ENCODE assay signal across 20 cellular contexts in genomic region chr15:72916939-72917338, GRCh38.
DNase-seq lines count a peak whose midpoint lies in the region; ATAC-seq, FAIRE-seq and TF ChIP-seq lines count a peak whose summit lies in the region.
"Had no signal": no experiment of that assay in that cellular context is flagged by ENCODE, and none has a peak within 500 bp of the region (broad histone marks: within the 10 kb centered on the region; RNA-seq: fewer than 3 reads in every experiment).

No MANE protein-coding gene starts in this region.

- no peak for TF ChIP-seq EP300 in K562 (IDR thresholded peaks at IDR 0.05; ENCODE audit: low read length)

- no peaks in the 10 kb centered on the region for H3K4me1 ChIP-seq in K562 (replicated peaks in 1 of 2; ENCODE audit: control insufficient read depth in 2 of 2, insufficient read depth in 2 of 2, low read length in 2 of 2)
- H3K4me1 ChIP-seq: lower lobe of right lung, tibial artery had no signal

- H3K4me2 ChIP-seq in K562 (ENCODE audit: insufficient read depth, low read length), result no peak overlapping the region

- WGBS in K562 (ENCODE audit: insufficient coverage, low coverage, missing lambda C conversion rate), result 0% methylated on average over 3 of the region's 3 CpGs

- POLR2A ChIA-PET in K562 (lab: Yijun Ruan, JAX), result interaction anchor here (0.5 kb wide), 1 partner anchor 799 kb away, joined by 3 read pairs; the partner anchor contains the start of gene SENP8

- DNase-seq in HS-27A (ENCODE audit: low read depth) (peak; percentile 70), NCI-H69 (lab: John Stamatoyannopoulos, UW) (peak; percentile 21), K562 (ENCODE audit: extremely low read depth in 1 of 4, low spot score in 3 of 4) (no peak), retinal pigment epithelial cell (ENCODE audit: low read depth) (peak; percentile 20), HuH-7.5 (ENCODE audit: low spot score) (no peak), LoVo (ENCODE audit: low spot score) (no peak)
- DNase-seq: activated naive CD4-positive, alpha-beta T cell; activated T-cell treated with anti-CD3 and anti-CD28 coated beads, Interleukin-2, amount 50 U/mL, for 48 hours; amniotic stem cell; CD4-positive, CD25-positive, alpha-beta regulatory T cell; central memory CD4-positive, alpha-beta T cell; lower lobe of right lung; NCI-H2029; NCI-H345; NK-92 treated with Interleukin-12 subunit alpha and Interleukin-12 subunit beta, amount 100 ng/mL, for 24 hours; stimulated activated naive CD8-positive, alpha-beta T cell treated with anti-CD3 and anti-CD28 coated beads, Interleukin-15, amount 100 ng/mL, for 72 hours; tibial artery had no signal

- no peak overlapping the region for H2AFZ ChIP-seq in K562 (ENCODE audit: low read depth, low read length)

- TF ChIP-seq RAD21 in K562 (CRISPR knock-in tag; conservative IDR thresholded peaks at IDR 0.05 in 1 of 2, IDR thresholded peaks at IDR 0.05 in 1 of 2), result no peak

- H3K9me1 ChIP-seq in K562 (ENCODE audit: control insufficient read depth, insufficient read depth, low read length), result no peaks in the 10 kb centered on the region

- ATAC-seq in K562, result no peak
- ATAC-seq in HG03439 (IDR thresholded peaks at IDR 0.05; ENCODE audit: unreplicated experiment), result no peak
- ATAC-seq: lower lobe of right lung; sciatic nerve; stimulated activated naive CD8-positive, alpha-beta T cell treated with anti-CD3 and anti-CD28 coated beads, Interleukin-15, amount 100 ng/mL, for 72 hours had no signal

- H3K36me3 ChIP-seq in K562 (ENCODE audit: control insufficient read depth, insufficient read depth, low read length), result no peaks in the 10 kb centered on the region
- H3K36me3 ChIP-seq: lower lobe of right lung, tibial artery had no signal

- CTCF ChIA-PET in K562 (lab: Yijun Ruan, JAX; ENCODE audit: low intra/inter-chr PET ratio), result no interaction called here

- no peak overlapping the region for H3K27ac ChIP-seq in K562 (ENCODE audit: extremely low read depth, low read depth, low read length)
- H3K27ac ChIP-seq: lower lobe of right lung, tibial artery had no signal

- H3K4me3 ChIP-seq in K562 (no peak overlapping the region), retinal pigment epithelial cell (ENCODE audit: low read length) (no peak overlapping the region)
- H3K4me3 ChIP-seq: lower lobe of right lung, tibial artery had no signal

- in situ Hi-C loops in K562 (cut with MboI), result no loop called here

- H3K9ac ChIP-seq in K562 (ENCODE audit: insufficient read depth in 1 of 2, low read depth in 2 of 2, low read length in 2 of 2), result no peak overlapping the region

- H4K20me1 ChIP-seq in K562 (replicated peaks; ENCODE audit: control insufficient read depth, insufficient read depth, low read length), result no peaks in the 10 kb centered on the region

- no peak for FAIRE-seq in K562 (lab: Jason Lieb, UNC)
- FAIRE-seq: keratinocyte had no signal

- no peak for TF ChIP-seq CTCF in K562 (IDR thresholded peaks at IDR 0.05 in 2 of 3, conservative IDR thresholded peaks at IDR 0.05 in 1 of 3; ENCODE audit: insufficient read depth in 2 of 3, low read depth in 1 of 3, low read length in 3 of 3)
- TF ChIP-seq CTCF in retinal pigment epithelial cell (conservative IDR thresholded peaks at IDR 0.05; ENCODE audit: low read depth, low read length), result no peak

- H3K79me2 ChIP-seq in K562 (ENCODE audit: control insufficient read depth, insufficient read depth, low read length), result no peaks in the 10 kb centered on the region

- TF ChIP-seq POLR2A in K562 (conservative IDR thresholded peaks at IDR 0.05), result no peak

- no peaks in the 10 kb centered on the region; a peak in 1 of 5 replicates for H3K27me3 ChIP-seq in K562 (ENCODE audit: control insufficient read depth in 2 of 2, insufficient read depth in 2 of 2, low read length in 2 of 2)
- H3K27me3 ChIP-seq: tibial artery had no signal

- intact Hi-C loops in K562 (cut with micrococcal nuclease), result no loop called here

- no TSS peak for BruUV-seq in K562 (replicated peaks; lab: Mats Ljungman, UMichigan)

- no peaks in the 10 kb centered on the region for H3K9me3 ChIP-seq in K562 (replicated peaks; ENCODE audit: control insufficient read depth, insufficient read depth, low read depth, low read length)
- H3K9me3 ChIP-seq: lower lobe of right lung, tibial artery had no signal

TF ChIP-seq in K562, 482 proteins besides CTCF, POLR2A, EP300 and RAD21:
- TF ChIP-seq NFIC (IDR thresholded peaks at IDR 0.05) (peak; percentile 42; the same call in 1 of the 2 replicates), HMG20A (CRISPR knock-in tag; conservative IDR thresholded peaks at IDR 0.05) (no peak)

Comparison
In these comparisons a context has a peak if more than half of its experiments do, and no peak if none do; other contexts are left out.
1. DNase-seq: peak in HS-27A (single experiment), NCI-H69 (single experiment) and retinal pigment epithelial cell (single experiment); none in K562 (0 of 4), HuH-7.5 (single experiment) and LoVo (single experiment).